Comparison of ENCODE assay signal across 14 cellular contexts in genomic region chr22:41798736-41799135, GRCh38. TPM values are rescaled to one million over a fixed set of nuclear protein-coding genes. Genes with fewer than 3 reads are reported as not detected.
DNase-seq lines count a peak whose midpoint lies in the region; ATAC-seq and TF ChIP-seq lines count a peak whose summit lies in the region.
"Had no signal": no experiment of that assay in that cellular context is flagged by ENCODE, and none has a peak within 500 bp of the region (broad histone marks: within the 10 kb centered on the region; RNA-seq: fewer than 3 reads in every experiment).

No MANE protein-coding gene starts in this region.

- no peaks in the 10 kb centered on the region for H3K36me3 ChIP-seq in Loucy (ENCODE audit: insufficient read depth, low read length)

- H3K9me3 Mint-ChIP-seq in T-helper 1 cell treated with Interleukin-12 subunit alpha and Interleukin-12 subunit beta and Interleukin-4 antibody, amounts not matched to agents 30 μg/mL and 1 μg/mL, for 36 hours: no peaks in the 10 kb centered on the region
- H3K9me3 Mint-ChIP-seq in dendritic cell treated with granulocyte-macrophage colony-stimulating factor and Interleukin-4, amounts not matched to agents 40 ng/mL and 50 ng/mL, for 4 days: no peaks in the 10 kb centered on the region
- no peaks in the 10 kb centered on the region for H3K9me3 Mint-ChIP-seq in progenitor cell of endocrine pancreas (ENCODE audit: low read depth)

- no peaks in the 10 kb centered on the region for H3K9me3 ChIP-seq in Loucy (ENCODE audit: insufficient read depth, low read depth, low read length)

- peaks cover 26% of the 10 kb centered on the region for H3K4me1 Mint-ChIP-seq in T-helper 1 cell treated with Interleukin-12 subunit alpha and Interleukin-12 subunit beta and Interleukin-4 antibody, amounts not matched to agents 30 μg/mL and 1 μg/mL, for 36 hours (ENCODE audit: low read depth)
- peaks cover 45% of the 10 kb centered on the region for H3K4me1 Mint-ChIP-seq in dendritic cell treated with granulocyte-macrophage colony-stimulating factor and Interleukin-4, amounts not matched to agents 40 ng/mL and 50 ng/mL, for 4 days (ENCODE audit: low read depth)
- H3K4me1 Mint-ChIP-seq in progenitor cell of endocrine pancreas (ENCODE audit: low read depth): peaks cover 22% of the 10 kb centered on the region

- no peaks in the 10 kb centered on the region for H3K27me3 ChIP-seq in Loucy (ENCODE audit: insufficient read depth, low read length, poor library complexity, severe bottlenecking)

- peak overlapping the region; percentile 82 for H3K4me3 ChIP-seq in Loucy (ENCODE audit: low read length, poor library complexity, severe bottlenecking)

- H3K9me2 ChIP-seq in Loucy (replicated peaks; ENCODE audit: low read depth, low read length): no peaks in the 10 kb centered on the region

- H3K4me2 ChIP-seq in Loucy (ENCODE audit: low read depth, low read length, poor library complexity, severe bottlenecking): peak overlapping the region; percentile 98

- peaks cover 36% of the 10 kb centered on the region for H3K79me2 ChIP-seq in Loucy (ENCODE audit: insufficient read depth, low read length)

- no peak for TF ChIP-seq POLR2A in GM18505 (IDR thresholded peaks at IDR 0.05; ENCODE audit: borderline replicate concordance, extremely low read depth, insufficient read depth, insufficient read length)

- H3K4me1 ChIP-seq in Loucy (ENCODE audit: insufficient read depth, low read length, poor library complexity, severe bottlenecking): peaks cover 25% of the 10 kb centered on the region

- H3F3A ChIP-seq in Loucy (ENCODE audit: low read depth): no peaks in the 10 kb centered on the region

- intact Hi-C loops in dendritic cell treated with granulocyte-macrophage colony-stimulating factor and Interleukin-4, amounts not matched to agents 40 ng/mL and 50 ng/mL, for 4 days (cut with micrococcal nuclease): no loop called here

- TF ChIP-seq CTCF in Loucy (conservative IDR thresholded peaks at IDR 0.05; ENCODE audit: low read length) (no peak), progenitor cell of endocrine pancreas (IDR thresholded peaks at IDR 0.05; ENCODE audit: unreplicated experiment) (no peak)

- peaks cover 11% of the 10 kb centered on the region for H4K20me1 ChIP-seq in Loucy (ENCODE audit: insufficient read depth, low read length, poor library complexity, severe bottlenecking)

- peak overlapping the region; percentile 94 for H3K9ac ChIP-seq in Loucy (ENCODE audit: low read depth, low read length, poor library complexity, severe bottlenecking)

- H3K27ac Mint-ChIP-seq in T-helper 1 cell treated with Interleukin-12 subunit alpha and Interleukin-12 subunit beta and Interleukin-4 antibody, amounts not matched to agents 30 μg/mL and 1 μg/mL, for 36 hours: no peak overlapping the region
- H3K27ac Mint-ChIP-seq in dendritic cell treated with granulocyte-macrophage colony-stimulating factor and Interleukin-4, amounts not matched to agents 40 ng/mL and 50 ng/mL, for 4 days: peak overlapping the region; percentile 90
- H3K27ac Mint-ChIP-seq in progenitor cell of endocrine pancreas: no peak overlapping the region

- H3K27me3 Mint-ChIP-seq in T-helper 1 cell treated with Interleukin-12 subunit alpha and Interleukin-12 subunit beta and Interleukin-4 antibody, amounts not matched to agents 30 μg/mL and 1 μg/mL, for 36 hours (ENCODE audit: low read depth): no peaks in the 10 kb centered on the region
- no peaks in the 10 kb centered on the region for H3K27me3 Mint-ChIP-seq in dendritic cell treated with granulocyte-macrophage colony-stimulating factor and Interleukin-4, amounts not matched to agents 40 ng/mL and 50 ng/mL, for 4 days
- no peaks in the 10 kb centered on the region for H3K27me3 Mint-ChIP-seq in progenitor cell of endocrine pancreas

- DNase-seq in T-helper 1 cell (no peak), progenitor cell of endocrine pancreas (ENCODE audit: low spot score, unreplicated experiment) (no peak), activated gamma-delta T cell (lab: John Stamatoyannopoulos, UW) (no peak)
- DNase-seq: activated CD8-positive, alpha-beta memory T cell treated with anti-CD3 and anti-CD28 coated beads for 24 hours; DMS79; glutamatergic neuron; NCI-H1417 treated with DMSO at 0.1 percent for 48 hours had no signal

- H2AFZ ChIP-seq in Loucy (ENCODE audit: low read length): no peak overlapping the region

- peaks cover 25% of the 10 kb centered on the region for H3K36me3 Mint-ChIP-seq in T-helper 1 cell treated with Interleukin-12 subunit alpha and Interleukin-12 subunit beta and Interleukin-4 antibody, amounts not matched to agents 30 μg/mL and 1 μg/mL, for 36 hours (ENCODE audit: low read depth)
- H3K36me3 Mint-ChIP-seq in dendritic cell treated with granulocyte-macrophage colony-stimulating factor and Interleukin-4, amounts not matched to agents 40 ng/mL and 50 ng/mL, for 4 days (ENCODE audit: low read depth): peaks cover 21% of the 10 kb centered on the region
- H3K36me3 Mint-ChIP-seq in progenitor cell of endocrine pancreas (ENCODE audit: insufficient read depth): no peaks in the 10 kb centered on the region

- ATAC-seq in HG02870 (IDR thresholded peaks at IDR 0.05; ENCODE audit: unreplicated experiment): no peak
- ATAC-seq in GM18505 (IDR thresholded peaks at IDR 0.05; ENCODE audit: unreplicated experiment): no peak
- ATAC-seq: HCT116, Panc1 had no signal

- peak overlapping the region; percentile 99 for H3K4me3 Mint-ChIP-seq in T-helper 1 cell treated with Interleukin-12 subunit alpha and Interleukin-12 subunit beta and Interleukin-4 antibody, amounts not matched to agents 30 μg/mL and 1 μg/mL, for 36 hours
- no peak overlapping the region for H3K4me3 Mint-ChIP-seq in dendritic cell treated with granulocyte-macrophage colony-stimulating factor and Interleukin-4, amounts not matched to agents 40 ng/mL and 50 ng/mL, for 4 days
- peak overlapping the region; percentile 91 for H3K4me3 Mint-ChIP-seq in progenitor cell of endocrine pancreas (ENCODE audit: low read depth)

RNA-seq across cellular contexts. Expression of gene CCDC134, which starts 1.7 kb away (rescaled TPM):
- total RNA-seq in progenitor cell of endocrine pancreas: 23.3 and 24.2 TPM in 2 replicates

RNA-seq across cellular contexts. Expression of gene SREBF2, which starts 34.2 kb away (rescaled TPM):
- total RNA-seq in progenitor cell of endocrine pancreas: 154 and 156 TPM in 2 replicates
